In genomic region chr1:113434874-113435175, GRCh38 we compare ENCODE assay signal across 27 cellular contexts.
"Had no signal": no experiment of that assay in that cellular context is flagged by ENCODE, and none has a peak within 500 bp of the region (broad histone marks: within the 10 kb centered on the region; RNA-seq: fewer than 3 reads in every experiment).

No MANE protein-coding gene starts in this region.

- H3K9me3 ChIP-seq: MG63 had no signal

- DNase-seq: activated CD4-positive, alpha-beta T cell treated with anti-CD3 and anti-CD28 coated beads, Interleukin-2, amount 10 ng/mL, durations not matched to agents 24 days and 14 days; activated CD4-positive, alpha-beta T cell treated with anti-CD3 and anti-CD28 coated beads, Interleukin-2, amount 50 U/mL, for 4 hours; activated CD8-positive, alpha-beta T cell treated with anti-CD3 and anti-CD28 coated beads for 36 hours; activated effector memory CD4-positive, alpha-beta T cell treated with anti-CD3 and anti-CD28 coated beads, Interleukin-2, amount 50 U/mL, for 16 hours; activated naive CD4-positive, alpha-beta T cell; activated naive CD4-positive, alpha-beta T cell treated with anti-CD3 and anti-CD28 coated beads, Interleukin-2, amount 50 U/mL, for 16 hours; activated naive CD8-positive, alpha-beta T cell treated with anti-CD3 and anti-CD28 coated beads for 36 hours; activated T-cell treated with anti-CD3 and anti-CD28 coated beads, Interleukin-2, amount 50 U/mL, for 1 hour; activated T-cell treated with anti-CD3 and anti-CD28 coated beads, Interleukin-2, amount 50 U/mL, for 72 hours; amniotic stem cell; aorta; brain microvascular endothelial cell; central memory CD4-positive, alpha-beta T cell; Karpas-422; MG63; NCI-H1048; NCI-H1105 treated with DMSO at 0.1 percent for 48 hours; NCI-H1436; NCI-H1694; NCI-H1930; NCI-H2081 treated with DMSO at 0.1 percent for 48 hours; NCI-H345; NCI-H524 treated with DMSO at 0.1 percent for 48 hours; NCI-H748 treated with DMSO at 0.1 percent for 48 hours; Right ventricle myocardium superior; T1000 had no signal

- H3K36me3 ChIP-seq: brain microvascular endothelial cell, MG63 had no signal

- H3K4me3 ChIP-seq: MG63 had no signal

- H3K27me3 ChIP-seq: brain microvascular endothelial cell, MG63 had no signal

- ATAC-seq: activated CD8-positive, alpha-beta T cell treated with anti-CD3 and anti-CD28 coated beads for 36 hours; activated T-cell treated with anti-CD3 and anti-CD28 coated beads, Interleukin-2, amount 50 U/mL, for 72 hours; activated T-helper 17 cell treated with anti-CD3 and anti-CD28 coated beads, Interleukin-2, amount 50 U/mL, for 72 hours had no signal

- H3K27ac ChIP-seq: brain microvascular endothelial cell had no signal
